24 cellular contexts compared by ENCODE assay signal in genomic region chr1:174232761-174233160, GRCh38.
"Had no signal": no experiment of that assay in that cellular context is flagged by ENCODE, and none has a peak within 500 bp of the region (broad histone marks: within the 10 kb centered on the region; RNA-seq: fewer than 3 reads in every experiment).

No MANE protein-coding gene starts in this region.

- H3K4me3 Mint-ChIP-seq: activated naive CD8-positive, alpha-beta T cell treated with anti-CD3 and anti-CD28 coated beads for 36 hours; neural crest cell; stimulated activated effector memory CD8-positive, alpha-beta T cell treated with anti-CD3 and anti-CD28 coated beads, Interleukin-12 subunit alpha, Interleukin-12 subunit beta, amount 100 ng/mL, for 72 hours; T-helper 17 cell had no signal

- H3K27me3 ChIP-seq: right lobe of liver, stomach, suprapubic skin, uterus had no signal

- H3K4me1 ChIP-seq: right lobe of liver, stomach, suprapubic skin, uterus had no signal

- FAIRE-seq: astrocyte, frontal cortex had no signal

- H3K36me3 ChIP-seq: right lobe of liver, uterus had no signal

- H3K9me3 ChIP-seq: mucosa of descending colon, right lobe of liver, stomach, suprapubic skin, uterus had no signal

- H3K4me1 Mint-ChIP-seq: activated naive CD8-positive, alpha-beta T cell treated with anti-CD3 and anti-CD28 coated beads for 36 hours; neural crest cell had no signal

- H3K27me3 Mint-ChIP-seq: activated naive CD8-positive, alpha-beta T cell treated with anti-CD3 and anti-CD28 coated beads for 36 hours; T-helper 17 cell had no signal

- H3K4me3 ChIP-seq: mucosa of descending colon, right lobe of liver, skin epidermis, stomach, suprapubic skin, uterus had no signal

- ATAC-seq: left cardiac atrium; mucosa of descending colon; right lobe of liver; stimulated activated effector memory CD8-positive, alpha-beta T cell treated with anti-CD3 and anti-CD28 coated beads, Interleukin-12 subunit alpha, Interleukin-12 subunit beta, amount 100 ng/mL, for 72 hours; T-helper 17 cell had no signal

- H3K27ac ChIP-seq: right lobe of liver, skin epidermis, stomach, suprapubic skin, uterus had no signal

- H3K27ac Mint-ChIP-seq: activated naive CD8-positive, alpha-beta T cell treated with anti-CD3 and anti-CD28 coated beads for 36 hours; activated T-helper 2 cell treated with anti-CD3 and anti-CD28 coated beads, Interferon-gamma antibody, Interleukin-2, Interleukin-4, amounts not matched to agents 10 μg/mL and 5 μg/mL and 100 μg/mL, durations not matched to agents 14 hours and 24 hours and 36 hours; stimulated activated effector memory CD8-positive, alpha-beta T cell treated with anti-CD3 and anti-CD28 coated beads, Interleukin-12 subunit alpha, Interleukin-12 subunit beta, amount 100 ng/mL, for 72 hours; T-helper 17 cell had no signal

- DNase-seq: activated naive CD4-positive, alpha-beta T cell treated with Interleukin-2 at 50 U/mL for 16 hours; activated naive CD8-positive, alpha-beta T cell treated with anti-CD3 and anti-CD28 coated beads for 36 hours; activated T-cell treated with anti-CD3 and anti-CD28 coated beads, Interleukin-2, amount 50 U/mL, for 1 hour; central memory CD4-positive, alpha-beta T cell; dermis blood vessel endothelial cell; effector CD8-positive, alpha-beta T cell; islet precursor cell; left cardiac atrium; mesendoderm; mucosa of descending colon; occipital lobe; right lobe of liver; stimulated activated CD4-positive, alpha-beta T cell treated with anti-CD3 and anti-CD28 coated beads, Interleukin-1b, Interleukin-23, amount 100 ng/mL, for 48 hours; stomach; T-helper 17 cell; trophoblast cell; uterus had no signal
